1 cellular context compared by ENCODE assay signal in genomic region chr3:146953523-146954125, GRCh38.
TF ChIP-seq lines count a peak whose summit lies in the region.

No MANE protein-coding gene starts in this region.

TF ChIP-seq in IMR-90, 13 proteins besides CTCF, POLR2A, EP300 and RAD21 (continued from another document):
- TF ChIP-seq, protein P1, sequence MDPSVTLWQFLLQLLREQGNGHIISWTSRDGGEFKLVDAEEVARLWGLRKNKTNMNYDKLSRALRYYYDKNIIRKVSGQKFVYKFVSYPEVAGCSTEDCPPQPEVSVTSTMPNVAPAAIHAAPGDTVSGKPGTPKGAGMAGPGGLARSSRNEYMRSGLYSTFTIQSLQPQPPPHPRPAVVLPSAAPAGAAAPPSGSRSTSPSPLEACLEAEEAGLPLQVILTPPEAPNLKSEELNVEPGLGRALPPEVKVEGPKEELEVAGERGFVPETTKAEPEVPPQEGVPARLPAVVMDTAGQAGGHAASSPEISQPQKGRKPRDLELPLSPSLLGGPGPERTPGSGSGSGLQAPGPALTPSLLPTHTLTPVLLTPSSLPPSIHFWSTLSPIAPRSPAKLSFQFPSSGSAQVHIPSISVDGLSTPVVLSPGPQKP (IDR thresholded peaks at IDR 0.05; ENCODE audit: borderline replicate concordance, low read depth, low read length), result no peak
- TF ChIP-seq CHD1 (IDR thresholded peaks at IDR 0.05; ENCODE audit: low read depth, low read length), result no peak
- no peak for TF ChIP-seq RFX5 (IDR thresholded peaks at IDR 0.05; ENCODE audit: low read depth, low read length)
- no peak for TF ChIP-seq MAFK (IDR thresholded peaks at IDR 0.05; ENCODE audit: low read depth, low read length)
- no peak for TF ChIP-seq MXI1 (IDR thresholded peaks at IDR 0.05; ENCODE audit: borderline replicate concordance, low read depth, low read length)
- no peak for TF ChIP-seq MAZ (IDR thresholded peaks at IDR 0.05; ENCODE audit: borderline replicate concordance, low read depth, low read length)
- TF ChIP-seq SMC3 (IDR thresholded peaks at IDR 0.05; ENCODE audit: low read depth, low read length), result no peak
- TF ChIP-seq BHLHE40 (IDR thresholded peaks at IDR 0.05; ENCODE audit: low read depth, low read length), result no peak
